ENCODE assay signal across 24 cellular contexts in the genomic region with DNA sequence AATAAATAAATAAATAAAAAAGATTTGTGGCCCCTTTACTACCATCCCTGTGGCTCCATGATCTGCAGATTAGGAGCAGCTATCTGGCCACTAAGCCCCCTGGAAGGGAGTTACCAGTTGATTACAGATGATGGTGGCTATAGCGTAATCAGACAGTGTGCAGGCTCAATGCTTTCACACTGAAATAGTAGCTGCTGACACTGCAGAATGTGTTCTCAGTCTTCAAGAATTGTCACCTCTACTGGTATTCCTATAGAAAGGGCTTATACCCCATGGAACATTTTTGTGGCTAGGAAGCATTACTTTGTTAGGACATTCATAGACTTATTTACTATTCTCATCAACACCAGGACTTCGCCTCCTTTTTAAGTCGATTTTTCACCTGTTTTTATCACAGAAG.
"Had no signal": no experiment of that assay in that cellular context is flagged by ENCODE, and none has a peak within 500 bp of the region (broad histone marks: within the 10 kb centered on the region; RNA-seq: fewer than 3 reads in every experiment).

No MANE protein-coding gene starts in this region.

- H3K9me3 ChIP-seq: left lung, pancreas, prostate gland, sigmoid colon, spleen, suprapubic skin, thoracic aorta, tibial nerve, vagina had no signal

- ATAC-seq: left colon; left lung; natural killer cell; pancreas; right cardiac atrium; stimulated activated effector memory CD8-positive, alpha-beta T cell treated with anti-CD3 and anti-CD28 coated beads, Interleukin-12 subunit alpha, Interleukin-12 subunit beta, amount 100 ng/mL, for 72 hours had no signal

- H3K4me3 ChIP-seq: left lung, lung, pancreas, prostate gland, sigmoid colon, spleen, suprapubic skin, thoracic aorta, tibial nerve, vagina had no signal

- H3K4me1 ChIP-seq: left lung, pancreas, prostate gland, sigmoid colon, spleen, suprapubic skin, tibial nerve, vagina had no signal

- H3K27ac ChIP-seq: left lung, pancreas, prostate gland, sigmoid colon, spleen, suprapubic skin, thoracic aorta, tibial nerve, vagina had no signal

- FAIRE-seq: islet of Langerhans, kidney, pancreas, small intestine had no signal

- H3K27me3 ChIP-seq: left lung, pancreas, sigmoid colon, spleen, suprapubic skin, tibial nerve, vagina had no signal

- DNase-seq: hypothalamus; immature natural killer cell; kidney; left colon; left lung; mesendoderm; naive B cell; natural killer cell; pancreas; retina; right cardiac atrium; sigmoid colon; small intestine; spleen; stimulated activated CD4-positive, alpha-beta T cell treated with anti-CD3 and anti-CD28 coated beads, Interleukin-4, amount 100 ng/mL, for 24 hours; stimulated activated naive CD4-positive, alpha-beta T cell had no signal
